27 cellular contexts compared by ENCODE assay signal in the genomic region with DNA sequence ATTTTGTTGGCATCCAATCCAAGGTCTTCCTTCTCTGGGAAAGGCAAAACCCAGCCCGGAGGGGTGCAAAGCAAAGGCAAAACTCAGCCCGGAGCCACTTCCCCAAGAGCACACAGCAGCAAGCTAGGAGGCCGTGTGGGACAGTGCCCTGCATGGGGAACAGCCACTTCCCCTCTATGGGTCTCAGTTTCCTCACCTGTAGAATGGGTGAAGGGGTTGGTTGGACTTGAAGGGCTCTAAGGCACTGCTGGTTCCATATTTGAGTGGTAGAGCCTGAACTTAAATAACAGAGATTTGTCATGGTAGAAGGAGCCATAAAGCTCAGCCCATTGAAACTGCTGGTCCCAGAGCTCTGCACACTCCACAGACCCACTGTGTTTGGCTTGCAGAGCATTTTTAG.
"Had no signal": no experiment of that assay in that cellular context is flagged by ENCODE, and none has a peak within 500 bp of the region (broad histone marks: within the 10 kb centered on the region; RNA-seq: fewer than 3 reads in every experiment).

No MANE protein-coding gene starts in this region.

- H3K27me3 ChIP-seq: MG63 had no signal

- H3K9me3 Mint-ChIP-seq: activated B cell treated with CpG ODN at 0.5 μM for 24 hours; activated CD4-positive, alpha-beta memory T cell treated with anti-CD3 and anti-CD28 coated beads for 36 hours; activated CD4-positive, alpha-beta T cell treated with anti-CD3 and anti-CD28 coated beads, Interleukin-2, amount 10 ng/mL, durations not matched to agents 24 days and 14 days; activated naive CD4-positive, alpha-beta T cell treated with anti-CD3 and anti-CD28 coated beads for 36 hours; activated T-helper 17 cell treated with anti-CD3 and anti-CD28 coated beads, Interleukin-2, amount 50 U/mL, for 72 hours had no signal

- DNase-seq: activated B cell treated with CpG ODN at 0.5 μM for 24 hours; activated CD4-positive, alpha-beta memory T cell treated with anti-CD3 and anti-CD28 coated beads for 36 hours; activated CD4-positive, alpha-beta T cell treated with anti-CD3 and anti-CD28 coated beads for 1 hour; activated CD4-positive, alpha-beta T cell treated with anti-CD3 and anti-CD28 coated beads, Interleukin-2, amount 10 ng/mL, durations not matched to agents 24 days and 14 days; activated gamma-delta T cell; activated naive CD4-positive, alpha-beta T cell treated with anti-CD3 and anti-CD28 coated beads for 36 hours; activated T-cell treated with anti-CD3 and anti-CD28 coated beads for 4 hours; activated T-cell treated with anti-CD3 and anti-CD28 coated beads, Interleukin-2, amount 50 U/mL, for 48 hours; amygdala; cerebellar nuclear complex; MV-4-11; NCI-H1092 treated with DMSO at 0.1 percent for 48 hours; NCI-H1417 treated with DMSO at 0.1 percent for 48 hours; NCI-H1694; NCI-H2029; NCI-H2107; NCI-H2171 treated with DMSO at 0.1 percent for 48 hours; NCI-H226; NCI-H774; NK-92 treated with Interleukin-12 subunit alpha and Interleukin-12 subunit beta, amount 100 ng/mL, for 24 hours; SIG-M5; T-helper 2 cell; T1000 had no signal

- ATAC-seq: activated T-helper 17 cell treated with anti-CD3 and anti-CD28 coated beads, Interleukin-2, amount 50 U/mL, for 72 hours had no signal

- H3K4me3 Mint-ChIP-seq: activated B cell treated with CpG ODN at 0.5 μM for 24 hours; activated CD4-positive, alpha-beta memory T cell treated with anti-CD3 and anti-CD28 coated beads for 36 hours; activated CD4-positive, alpha-beta T cell treated with anti-CD3 and anti-CD28 coated beads, Interleukin-2, amount 10 ng/mL, durations not matched to agents 24 days and 14 days; activated naive CD4-positive, alpha-beta T cell treated with anti-CD3 and anti-CD28 coated beads for 36 hours; activated naive CD8-positive, alpha-beta T cell; activated T-helper 17 cell treated with anti-CD3 and anti-CD28 coated beads, Interleukin-2, amount 50 U/mL, for 72 hours had no signal

- H3K9me3 ChIP-seq: MG63 had no signal

- H3K4me3 ChIP-seq: MG63 had no signal

- FAIRE-seq: TTC549 had no signal

- H3K36me3 ChIP-seq: MG63 had no signal

- H3K27ac Mint-ChIP-seq: activated B cell treated with CpG ODN at 0.5 μM for 24 hours; activated CD4-positive, alpha-beta memory T cell treated with anti-CD3 and anti-CD28 coated beads for 36 hours; activated CD4-positive, alpha-beta T cell treated with anti-CD3 and anti-CD28 coated beads, Interleukin-2, amount 10 ng/mL, durations not matched to agents 24 days and 14 days; activated naive CD4-positive, alpha-beta T cell treated with anti-CD3 and anti-CD28 coated beads for 36 hours; activated naive CD8-positive, alpha-beta T cell; activated T-helper 17 cell treated with anti-CD3 and anti-CD28 coated beads, Interleukin-2, amount 50 U/mL, for 72 hours had no signal

- H3K27me3 Mint-ChIP-seq: activated B cell treated with CpG ODN at 0.5 μM for 24 hours; activated CD4-positive, alpha-beta memory T cell treated with anti-CD3 and anti-CD28 coated beads for 36 hours; activated CD4-positive, alpha-beta T cell treated with anti-CD3 and anti-CD28 coated beads, Interleukin-2, amount 10 ng/mL, durations not matched to agents 24 days and 14 days; activated naive CD8-positive, alpha-beta T cell; activated T-helper 17 cell treated with anti-CD3 and anti-CD28 coated beads, Interleukin-2, amount 50 U/mL, for 72 hours had no signal
